In the genomic region with DNA sequence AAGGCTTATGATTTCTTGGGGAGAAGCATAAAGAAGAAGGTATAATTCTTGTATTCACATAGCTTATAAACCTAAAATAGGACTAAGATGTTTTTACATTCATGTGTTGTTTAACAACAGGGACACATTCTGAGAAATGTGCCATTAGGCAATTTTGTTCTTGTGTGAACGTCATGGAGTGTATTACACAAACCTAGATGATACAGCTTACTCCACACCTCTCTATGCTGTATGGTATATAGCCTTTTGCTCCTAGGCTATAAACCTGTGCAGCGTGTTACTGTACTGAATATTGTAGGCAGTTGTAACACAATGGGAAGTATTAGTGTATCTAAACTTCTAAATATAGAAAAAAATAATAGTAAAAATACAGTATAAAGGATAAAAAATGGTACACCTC, we compare ENCODE assay signal across 18 cellular contexts.
"Had no signal": no experiment of that assay in that cellular context is flagged by ENCODE, and none has a peak within 500 bp of the region (broad histone marks: within the 10 kb centered on the region; RNA-seq: fewer than 3 reads in every experiment).

No MANE protein-coding gene starts in this region.

- DNase-seq: activated CD4-positive, alpha-beta memory T cell treated with anti-CD3 and anti-CD28 coated beads, Interleukin-2, amount 10 ng/mL, durations not matched to agents 7 days and 5 days; activated CD4-positive, alpha-beta T cell treated with anti-CD3 and anti-CD28 coated beads for 48 hours; activated gamma-delta T cell; activated naive CD4-positive, alpha-beta T cell treated with anti-CD3 and anti-CD28 coated beads, Interleukin-2, amount 50 U/mL, for 16 hours; activated naive CD8-positive, alpha-beta T cell treated with anti-CD3 and anti-CD28 coated beads, Interleukin-2, amount 50 U/mL, for 24 hours; anterior cingulate cortex; body of pancreas; cortex of kidney; kidney; midbrain; natural killer cell; retina; stimulated activated CD4-positive, alpha-beta T cell treated with anti-CD3 and anti-CD28 coated beads, Interleukin-4, amount 100 ng/mL, for 4 hours; stimulated activated naive CD8-positive, alpha-beta T cell treated with anti-CD3 and anti-CD28 coated beads, Interleukin-15, Interleukin-2, amounts not matched to agents 100 U/mL and 50 U/mL, for 24 hours; upper lobe of left lung had no signal

- H3K27ac ChIP-seq: body of pancreas, cardiac muscle cell, epithelial cell of prostate had no signal

- H3K36me3 ChIP-seq: cardiac muscle cell, upper lobe of left lung had no signal

- H3K4me3 Mint-ChIP-seq: activated CD4-positive, alpha-beta memory T cell treated with anti-CD3 and anti-CD28 coated beads, Interleukin-2, amount 10 ng/mL, durations not matched to agents 7 days and 5 days; activated naive CD8-positive, alpha-beta T cell treated with anti-CD3 and anti-CD28 coated beads, Interleukin-2, amount 50 U/mL, for 24 hours; natural killer cell had no signal

- H3K27me3 ChIP-seq: body of pancreas, cardiac muscle cell, upper lobe of left lung had no signal

- H3K9me3 Mint-ChIP-seq: activated CD4-positive, alpha-beta memory T cell treated with anti-CD3 and anti-CD28 coated beads, Interleukin-2, amount 10 ng/mL, durations not matched to agents 7 days and 5 days; activated naive CD8-positive, alpha-beta T cell treated with anti-CD3 and anti-CD28 coated beads, Interleukin-2, amount 50 U/mL, for 24 hours; natural killer cell had no signal

- H3K4me1 Mint-ChIP-seq: activated CD4-positive, alpha-beta memory T cell treated with anti-CD3 and anti-CD28 coated beads, Interleukin-2, amount 10 ng/mL, durations not matched to agents 7 days and 5 days had no signal

- H3K27me3 Mint-ChIP-seq: activated CD4-positive, alpha-beta memory T cell treated with anti-CD3 and anti-CD28 coated beads, Interleukin-2, amount 10 ng/mL, durations not matched to agents 7 days and 5 days; activated naive CD8-positive, alpha-beta T cell treated with anti-CD3 and anti-CD28 coated beads, Interleukin-2, amount 50 U/mL, for 24 hours; progenitor cell of endocrine pancreas had no signal

- H3K9me3 ChIP-seq: body of pancreas, upper lobe of left lung had no signal

- H3K27ac Mint-ChIP-seq: activated CD4-positive, alpha-beta memory T cell treated with anti-CD3 and anti-CD28 coated beads, Interleukin-2, amount 10 ng/mL, durations not matched to agents 7 days and 5 days; activated naive CD8-positive, alpha-beta T cell treated with anti-CD3 and anti-CD28 coated beads, Interleukin-2, amount 50 U/mL, for 24 hours; natural killer cell; progenitor cell of endocrine pancreas had no signal

- ATAC-seq: activated naive CD8-positive, alpha-beta T cell treated with anti-CD3 and anti-CD28 coated beads, Interleukin-2, amount 50 U/mL, for 24 hours; body of pancreas; natural killer cell; stimulated activated naive CD8-positive, alpha-beta T cell treated with anti-CD3 and anti-CD28 coated beads, Interleukin-15, Interleukin-2, amounts not matched to agents 100 U/mL and 50 U/mL, for 24 hours had no signal

- H3K4me3 ChIP-seq: body of pancreas, cardiac muscle cell, upper lobe of left lung had no signal

- H3K36me3 Mint-ChIP-seq: natural killer cell had no signal
